In the genomic region with DNA sequence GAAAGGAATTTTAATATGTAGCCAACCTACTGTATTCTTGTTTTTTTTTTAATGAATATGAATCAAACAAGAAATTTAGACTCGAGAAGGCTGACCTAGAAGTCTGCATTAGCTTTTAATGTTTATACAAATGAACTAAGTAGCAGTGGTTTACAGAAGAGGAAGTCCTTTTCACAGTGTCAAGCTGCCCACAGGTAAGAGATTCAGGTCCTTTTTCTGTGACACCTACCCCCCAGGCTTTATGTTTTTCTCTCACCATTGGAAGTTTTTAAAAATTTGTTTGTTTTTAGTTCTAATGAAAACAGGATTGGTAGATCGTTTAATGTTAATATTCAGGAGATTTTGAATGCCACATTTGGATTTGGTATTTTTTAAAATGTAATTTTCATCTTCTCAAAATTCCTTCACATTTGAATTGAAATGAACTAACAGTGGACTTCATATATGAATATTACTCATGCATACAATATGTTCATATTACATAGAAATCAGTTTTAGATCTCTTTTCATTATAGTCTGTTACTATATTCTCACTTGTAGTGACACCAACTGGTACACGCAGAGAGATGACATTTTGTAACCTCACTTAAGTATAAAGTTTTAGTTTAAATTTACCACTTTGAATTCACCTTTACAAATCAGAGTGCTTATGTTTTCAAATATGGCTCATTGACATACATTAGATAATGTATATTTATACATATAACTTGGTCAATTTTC, we compare ENCODE assay signal across 8 cellular contexts. TPM values are rescaled to one million over a fixed set of nuclear protein-coding genes. Genes with fewer than 3 reads are reported as not detected.
DNase-seq lines count a peak whose midpoint lies in the region; ATAC-seq and TF ChIP-seq lines count a peak whose summit lies in the region.

No MANE protein-coding gene starts in this region.

- H3K4me1 ChIP-seq in mucosa of descending colon (ENCODE audit: low read depth), result peaks cover 9% of the 10 kb centered on the region

- peaks cover 3 to 4% of the 10 kb centered on the region in 2 donors for H3K9me3 Mint-ChIP-seq in activated T-cell treated with anti-CD3 and anti-CD28 coated beads, Interleukin-2, amount 50 U/mL, for 72 hours
- H3K9me3 Mint-ChIP-seq in activated T-helper 17 cell treated with anti-CD3 and anti-CD28 coated beads, Interleukin-2, amount 50 U/mL, for 72 hours, result peaks cover 3% of the 10 kb centered on the region
- H3K9me3 Mint-ChIP-seq in type B pancreatic cell, result peaks cover 11% of the 10 kb centered on the region

- H3K4me3 Mint-ChIP-seq in activated T-cell treated with anti-CD3 and anti-CD28 coated beads, Interleukin-2, amount 50 U/mL, for 72 hours, result peak overlapping the region; percentile 81 to 99
- H3K4me3 Mint-ChIP-seq in activated T-helper 17 cell treated with anti-CD3 and anti-CD28 coated beads, Interleukin-2, amount 50 U/mL, for 72 hours, result peak overlapping the region; percentile 99
- no peak overlapping the region for H3K4me3 Mint-ChIP-seq in type B pancreatic cell

- intact Hi-C loops in mucosa of descending colon (cut with DNase I, micrococcal nuclease), result no loop called here

- peaks cover 91% of the 10 kb centered on the region for H3K4me1 Mint-ChIP-seq in activated T-cell treated with anti-CD3 and anti-CD28 coated beads, Interleukin-2, amount 50 U/mL, for 72 hours (ENCODE audit: low read depth)
- H3K4me1 Mint-ChIP-seq in activated T-helper 17 cell treated with anti-CD3 and anti-CD28 coated beads, Interleukin-2, amount 50 U/mL, for 72 hours, result peaks cover 58% of the 10 kb centered on the region
- H3K4me1 Mint-ChIP-seq in type B pancreatic cell (ENCODE audit: unreplicated experiment), result no peaks in the 10 kb centered on the region

- no peak for DNase-seq in activated T-cell treated with anti-CD3 and anti-CD28 coated beads, Interleukin-2, amount 50 U/mL, for 72 hours
- no peak for DNase-seq in activated T-cell treated with anti-CD3 and anti-CD28 coated beads, Interleukin-2, amount 50 U/mL, for 1 hour
- DNase-seq in mucosa of descending colon (no peak), type B pancreatic cell (ENCODE audit: extremely low spot score, unreplicated experiment) (no peak), amygdala (lab: John Stamatoyannopoulos, UW) (no peak), mesenteric fat pad (ENCODE audit: low spot score) (no peak)

- H3K4me3 ChIP-seq in mucosa of descending colon, result no peak overlapping the region

- no peaks in the 10 kb centered on the region for H3K27me3 Mint-ChIP-seq in activated T-cell treated with anti-CD3 and anti-CD28 coated beads, Interleukin-2, amount 50 U/mL, for 72 hours (ENCODE audit: low read depth)
- H3K27me3 Mint-ChIP-seq in activated T-helper 17 cell treated with anti-CD3 and anti-CD28 coated beads, Interleukin-2, amount 50 U/mL, for 72 hours, result no peaks in the 10 kb centered on the region
- no peaks in the 10 kb centered on the region for H3K27me3 Mint-ChIP-seq in type B pancreatic cell

- no peaks in the 10 kb centered on the region for H3K36me3 ChIP-seq in mucosa of descending colon (ENCODE audit: low read depth)

- H3K27ac Mint-ChIP-seq in activated T-cell treated with anti-CD3 and anti-CD28 coated beads, Interleukin-2, amount 50 U/mL, for 72 hours, result peak overlapping the region; percentile 99
- peak overlapping the region; percentile 96 for H3K27ac Mint-ChIP-seq in activated T-helper 17 cell treated with anti-CD3 and anti-CD28 coated beads, Interleukin-2, amount 50 U/mL, for 72 hours
- H3K27ac Mint-ChIP-seq in type B pancreatic cell, result no peak overlapping the region

- peaks cover 17 to 33% of the 10 kb centered on the region in 2 donors for H3K36me3 Mint-ChIP-seq in activated T-cell treated with anti-CD3 and anti-CD28 coated beads, Interleukin-2, amount 50 U/mL, for 72 hours (ENCODE audit: insufficient read depth in 2 of 2)
- peaks cover 67% of the 10 kb centered on the region for H3K36me3 Mint-ChIP-seq in activated T-helper 17 cell treated with anti-CD3 and anti-CD28 coated beads, Interleukin-2, amount 50 U/mL, for 72 hours (ENCODE audit: low read depth)
- peaks cover 61% of the 10 kb centered on the region for H3K36me3 Mint-ChIP-seq in type B pancreatic cell

- H3K9me3 ChIP-seq in mucosa of descending colon, result no peaks in the 10 kb centered on the region

- TF ChIP-seq CTCF in mucosa of descending colon (IDR thresholded peaks at IDR 0.05) (no peak), type B pancreatic cell (conservative IDR thresholded peaks at IDR 0.05) (no peak)

- ATAC-seq in activated T-cell treated with anti-CD3 and anti-CD28 coated beads, Interleukin-2, amount 50 U/mL, for 72 hours (replicated peaks in 1 of 2), result peak; percentile 32 to 50
- peak; percentile 45 for ATAC-seq in HG03103 (IDR thresholded peaks at IDR 0.05; ENCODE audit: low read depth, unreplicated experiment)
- ATAC-seq in activated T-helper 17 cell treated with anti-CD3 and anti-CD28 coated beads, Interleukin-2, amount 50 U/mL, for 72 hours (replicated peaks), result peak; percentile 22
- peak; percentile 52 for ATAC-seq in mucosa of descending colon

RNA-seq across cellular contexts. Expression of a gene that starts 29.7 kb away (rescaled TPM):
- total RNA-seq in activated T-cell treated with anti-CD3 and anti-CD28 coated beads, Interleukin-2, amount 50 U/mL, for 72 hours, result 100 to 1,000 TPM; 129 to 139 TPM
- total RNA-seq in activated T-helper 17 cell treated with anti-CD3 and anti-CD28 coated beads, Interleukin-2, amount 50 U/mL, for 72 hours, result 100 to 1,000 TPM in 1 of 2 donors, 10 to 100 TPM in 1; 72.8 to 122 TPM
- total RNA-seq in mucosa of descending colon (10 to 100 TPM; 40.3 to 84.1 (median 63.2) TPM), type B pancreatic cell (ENCODE audit: low replicate concordance) (102 and 136 TPM in 2 replicates), mesenteric fat pad (59.7 TPM)
